Comparison of ENCODE assay signal across 25 cellular contexts in genomic region chr4:84099591-84099990, GRCh38.
"Had no signal": no experiment of that assay in that cellular context is flagged by ENCODE, and none has a peak within 500 bp of the region (broad histone marks: within the 10 kb centered on the region; RNA-seq: fewer than 3 reads in every experiment).

No MANE protein-coding gene starts in this region.

- H3K4me1 ChIP-seq: esophagus squamous epithelium, heart right ventricle, lower lobe of right lung, spleen, transverse colon had no signal

- H3K27me3 ChIP-seq: esophagus squamous epithelium, heart right ventricle, ovary, spleen, transverse colon had no signal

- ATAC-seq: activated CD8-positive, alpha-beta T cell treated with anti-CD3 and anti-CD28 coated beads for 36 hours; activated T-cell treated with anti-CD3 and anti-CD28 coated beads, Interleukin-2, amount 50 U/mL, for 4 hours; activated T-helper 17 cell treated with anti-CD3 and anti-CD28 coated beads, Interleukin-2, amount 50 U/mL, for 72 hours; heart right ventricle; left lobe of liver; lower lobe of right lung; mucosa of descending colon; natural killer cell treated with Interleukin-12 subunit alpha and Interleukin-12 subunit beta and Interleukin-15 and Interleukin-18, amount 100 ng/mL, for 72 hours; right cardiac atrium had no signal

- H3K36me3 ChIP-seq: esophagus squamous epithelium, heart right ventricle, lower lobe of right lung, ovary, spleen, transverse colon had no signal

- DNase-seq: activated B cell treated with CpG ODN at 0.5 μM for 24 hours; activated CD4-positive, alpha-beta T cell treated with anti-CD3 and anti-CD28 coated beads, Interleukin-2, amount 50 U/mL, for 1 hour; activated CD8-positive, alpha-beta T cell treated with anti-CD3 and anti-CD28 coated beads for 36 hours; activated gamma-delta T cell treated with Interleukin-2 at 50 U/mL for 16 hours; activated naive CD4-positive, alpha-beta T cell treated with anti-CD3 and anti-CD28 coated beads, Interleukin-2, amount 50 U/mL, for 16 hours; activated T-cell treated with anti-CD3 and anti-CD28 coated beads, Interleukin-2, amount 50 U/mL, for 4 hours; amniotic stem cell; dermis blood vessel endothelial cell; effector CD4-positive, alpha-beta T cell; esophagus squamous epithelium; foreskin melanocyte; heart right ventricle; islet precursor cell; lower lobe of right lung; mesenchymal stem cell; mucosa of descending colon; ovary; right cardiac atrium; spleen; stimulated activated naive CD4-positive, alpha-beta T cell treated with Interleukin-2 at 50 U/mL for 16 hours; T-helper 2 cell; transverse colon had no signal

- H3K9me3 ChIP-seq: esophagus squamous epithelium, lower lobe of right lung, mucosa of descending colon, ovary, transverse colon had no signal

- H3K4me3 ChIP-seq: esophagus squamous epithelium, heart right ventricle, lower lobe of right lung, mucosa of descending colon, ovary, spleen, transverse colon had no signal

- H3K27ac ChIP-seq: esophagus squamous epithelium, heart right ventricle, lower lobe of right lung, ovary, spleen, transverse colon had no signal
